In genomic region chr10:133373104-133373624, GRCh38 we compare ENCODE assay signal across 8 cellular contexts. TPM values are rescaled to one million over a fixed set of nuclear protein-coding genes. Genes with fewer than 3 reads are reported as not detected.
DNase-seq lines count a peak whose midpoint lies in the region; ATAC-seq lines count a peak whose summit lies in the region.

Gene ECHS1 (minus strand): TSS chr10:133373354. CDS start chr10:133373333, 21 bp downstream.

- peak within 1 kb of the TSS in 1 of 2 experiments; percentile 65 for H3K4ac ChIP-seq in mesenchymal stem cell (ENCODE audit: low read depth in 1 of 2, low read length in 2 of 2)

- no peaks in the 10 kb centered on the region for H3K27me3 ChIP-seq in CD8-positive, alpha-beta memory T cell (ENCODE audit: insufficient read depth, low read length, poor library complexity, severe bottlenecking)
- H3K27me3 ChIP-seq in mesenchymal stem cell (ENCODE audit: control insufficient read depth in 1 of 2, insufficient read depth in 1 of 2, low read length in 2 of 2) = no peaks in the 10 kb centered on the region

- peaks cover 0 to 27% (median 1%) of the 10 kb centered on the region in 3 donors for H3K36me3 Mint-ChIP-seq in CD8-positive, alpha-beta memory T cell
- H3K36me3 Mint-ChIP-seq in effector memory CD8-positive, alpha-beta T cell (ENCODE audit: insufficient read depth) = peaks cover 25% of the 10 kb centered on the region

- peak within 1 kb of the TSS; percentile 68 for H3K4me2 ChIP-seq in mesenchymal stem cell (ENCODE audit: low read length, poor library complexity, severe bottlenecking)

- H2AK5ac ChIP-seq in mesenchymal stem cell (ENCODE audit: low read length, severe bottlenecking) = no peak within 1 kb of the TSS

- H3K36me3 ChIP-seq in CD8-positive, alpha-beta memory T cell (ENCODE audit: insufficient read depth, low read length) = peaks cover 10% of the 10 kb centered on the region
- peaks cover 28 to 35% of the 10 kb centered on the region in 2 experiments for H3K36me3 ChIP-seq in mesenchymal stem cell (ENCODE audit: control insufficient read depth in 1 of 2, insufficient read depth in 2 of 2, low read depth in 1 of 2, low read length in 2 of 2)

- H4K8ac ChIP-seq in mesenchymal stem cell (ENCODE audit: low read length) = peak within 1 kb of the TSS; percentile 88

- peak within 1 kb of the TSS; percentile 22 for H3K4me3 ChIP-seq in CD8-positive, alpha-beta memory T cell (ENCODE audit: low read length)
- H3K4me3 ChIP-seq in mesenchymal stem cell (ENCODE audit: insufficient read depth in 1 of 2, low read depth in 1 of 2, low read length in 2 of 2) = peak within 1 kb of the TSS; percentile 83 to 98

- H3K27ac Mint-ChIP-seq in CD8-positive, alpha-beta memory T cell = peak within 1 kb of the TSS in 6 of 8 donors; percentile 26 to 86 (median 54)
- H3K27ac Mint-ChIP-seq in effector memory CD8-positive, alpha-beta T cell = peak within 1 kb of the TSS; percentile 69 to 77

- H3K27ac ChIP-seq in CD8-positive, alpha-beta memory T cell (ENCODE audit: low read depth, low read length) = peak within 1 kb of the TSS; percentile 24
- H3K27ac ChIP-seq in mesenchymal stem cell (ENCODE audit: low read length, poor library complexity, severe bottlenecking) = no peak within 1 kb of the TSS

- DNase-seq in CD8-positive, alpha-beta memory T cell = peak; percentile 88 to 95 (median 92)
- peak; percentile 96 for DNase-seq in HT-29 (ENCODE audit: low spot score)
- peak; percentile 86 for DNase-seq in NOMO-1 treated with DMSO at 0.1 percent for 48 hours (lab: John Stamatoyannopoulos, UW; ENCODE audit: unreplicated experiment)
- DNase-seq in activated CD8-positive, alpha-beta memory T cell treated with anti-CD3 and anti-CD28 coated beads for 4 hours (ENCODE audit: low read depth in 2 of 2) = peak; percentile 82 to 84
- peak; percentile 90 to 94 (median 91) for DNase-seq in effector memory CD8-positive, alpha-beta T cell
- DNase-seq in mesenchymal stem cell = peak; percentile 92
- DNase-seq in stimulated activated CD8-positive, alpha-beta memory T cell treated with anti-CD3 and anti-CD28 coated beads, Interleukin-12 subunit alpha, Interleukin-12 subunit beta, amount 100 ng/mL, for 24 hours (ENCODE audit: extremely low read depth) = peak; percentile 84

- H3K79me1 ChIP-seq in mesenchymal stem cell (replicated peaks; ENCODE audit: low read length, poor library complexity, severe bottlenecking) = peaks cover 28% of the 10 kb centered on the region

- peak within 1 kb of the TSS; percentile 76 for H2BK15ac ChIP-seq in mesenchymal stem cell (ENCODE audit: low read depth, poor library complexity, severe bottlenecking)

- H3K9me3 Mint-ChIP-seq in CD8-positive, alpha-beta memory T cell = no peaks in the 10 kb centered on the region
- H3K9me3 Mint-ChIP-seq in effector memory CD8-positive, alpha-beta T cell = no peaks in the 10 kb centered on the region

- H3K4me1 Mint-ChIP-seq in CD8-positive, alpha-beta memory T cell = peaks cover 5 to 20% (median 8%) of the 10 kb centered on the region in 3 donors
- peaks cover 4 to 9% of the 10 kb centered on the region in 2 donors for H3K4me1 Mint-ChIP-seq in effector memory CD8-positive, alpha-beta T cell (ENCODE audit: low read depth in 2 of 2)

- ATAC-seq in GM21360 (IDR thresholded peaks at IDR 0.05; ENCODE audit: unreplicated experiment) = peak; percentile 91
- ATAC-seq in effector memory CD8-positive, alpha-beta T cell (replicated peaks) = peak; percentile 98

- H3K14ac ChIP-seq in mesenchymal stem cell (ENCODE audit: low read length in 2 of 2) = peak within 1 kb of the TSS in 1 of 2 experiments; percentile 94

- H2BK5ac ChIP-seq in mesenchymal stem cell (ENCODE audit: low read depth, low read length, poor library complexity, severe bottlenecking) = no peak within 1 kb of the TSS

- H3K27me3 Mint-ChIP-seq in CD8-positive, alpha-beta memory T cell = peaks cover 0 to 1% of the 10 kb centered on the region in 2 donors
- H3K27me3 Mint-ChIP-seq in effector memory CD8-positive, alpha-beta T cell = no peaks in the 10 kb centered on the region

- H3K23ac ChIP-seq in mesenchymal stem cell (ENCODE audit: low read length in 2 of 2) = peak within 1 kb of the TSS in 1 of 2 experiments; percentile 57

- peak within 1 kb of the TSS; percentile 91 for H2AFZ ChIP-seq in mesenchymal stem cell (ENCODE audit: low read depth, low read length)

- WGBS in mesenchymal stem cell = 1% methylated on average over 29 of the region's 57 CpGs

- peak within 1 kb of the TSS; percentile 82 for H3K9ac ChIP-seq in mesenchymal stem cell (ENCODE audit: low read length)

- peak within 1 kb of the TSS; percentile 91 for H2BK120ac ChIP-seq in mesenchymal stem cell (ENCODE audit: low read depth, low read length)

- peaks cover 11% of the 10 kb centered on the region for H3K4me1 ChIP-seq in CD8-positive, alpha-beta memory T cell (ENCODE audit: insufficient read depth, low read length)
- peaks cover 23% of the 10 kb centered on the region for H3K4me1 ChIP-seq in mesenchymal stem cell (ENCODE audit: control insufficient read depth, insufficient read depth, low read depth, low read length)

- H3K18ac ChIP-seq in mesenchymal stem cell (ENCODE audit: low read depth in 1 of 2, low read length in 2 of 2) = peak within 1 kb of the TSS; percentile 85 to 92

- peak within 1 kb of the TSS in 1 of 2 experiments; percentile 75 for H2BK12ac ChIP-seq in mesenchymal stem cell (ENCODE audit: low read length in 2 of 2)

- CTCF ChIA-PET in CD8-positive, alpha-beta memory T cell (lab: Charles Lee) = no interaction called here

- peak within 1 kb of the TSS; percentile 83 for H4K91ac ChIP-seq in mesenchymal stem cell (ENCODE audit: low read length)

- no peaks in the 10 kb centered on the region for H3K9me3 ChIP-seq in CD8-positive, alpha-beta memory T cell (ENCODE audit: low read length)
- no peaks in the 10 kb centered on the region for H3K9me3 ChIP-seq in mesenchymal stem cell (ENCODE audit: control insufficient read depth, low read length)

- POLR2A ChIA-PET in CD8-positive, alpha-beta memory T cell (lab: Charles Lee) = interaction anchor here (0.6 to 1.0 kb wide), 2 partner anchors 17 to 56 kb away, joined by 5 to 8 read pairs; no protein-coding TSS in a partner anchor

- H3K4me3 Mint-ChIP-seq in CD8-positive, alpha-beta memory T cell = peak within 1 kb of the TSS; percentile 71 to 90 (median 84)
- H3K4me3 Mint-ChIP-seq in effector memory CD8-positive, alpha-beta T cell = peak within 1 kb of the TSS; percentile 86

RNA-seq across cellular contexts. Expression of gene ECHS1, which starts in this region (rescaled TPM):
- 10 to 100 TPM; 74.7 to 76.3 TPM for total RNA-seq in CD8-positive, alpha-beta memory T cell
- 103 TPM for polyA plus RNA-seq in CD8-positive, alpha-beta memory T cell
- 160 and 179 TPM in 2 replicates for total RNA-seq in HT-29 (2014; rRNA removed; shearing (Covaris generic))
- 78.5 TPM for polyA plus RNA-seq in mesenchymal stem cell (2013, experiment 1 of 2)
- polyA plus RNA-seq in mesenchymal stem cell (2013, experiment 2 of 2) = 77.3 TPM
